9 cellular contexts compared by ENCODE assay signal in the genomic region with DNA sequence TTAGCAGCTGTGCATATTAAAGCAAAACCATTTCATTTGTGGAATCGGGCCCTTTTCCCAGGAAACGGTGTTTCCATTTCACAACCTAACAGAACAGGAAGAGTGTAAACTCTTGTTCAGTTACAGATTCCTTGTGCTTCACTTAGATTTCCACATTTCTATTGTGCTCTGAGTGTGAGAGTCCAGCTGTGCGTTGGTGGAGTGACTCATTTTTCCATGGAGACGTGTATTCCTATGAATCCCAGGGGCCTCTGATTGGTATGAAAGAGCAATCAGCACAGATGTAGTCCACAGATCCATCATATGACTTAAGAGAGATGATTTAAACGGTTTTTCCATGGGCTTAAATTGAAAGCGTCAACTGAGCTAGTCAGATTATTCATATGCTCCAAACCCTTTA. TPM values are rescaled to one million over a fixed set of nuclear protein-coding genes. Genes with fewer than 3 reads are reported as not detected.
A peak's percentile ranks its signal among the peaks of the same experiment; 100 is the strongest.
DNase-seq lines count a peak whose midpoint lies in the region; ATAC-seq, FAIRE-seq and TF ChIP-seq lines count a peak whose summit lies in the region.
"Had no signal": no experiment of that assay in that cellular context is flagged by ENCODE, and none has a peak within 500 bp of the region (broad histone marks: within the 10 kb centered on the region; RNA-seq: fewer than 3 reads in every experiment).

No MANE protein-coding gene starts in this region.

- WGBS in HepG2 (ENCODE audit: low lambda C conversion rate) = 14% methylated on average over 6 of the region's 6 CpGs
- WGBS in thyroid gland, 2 donors = 67 to 69% methylated on average over 6 of the region's 6 CpGs
- WGBS in mesendoderm (ENCODE audit: extremely low coverage, insufficient coverage, low lambda C conversion rate) = no CpG with 5 or more reads among the region's 6 CpGs

- no peak overlapping the region for H3K4ac ChIP-seq in mesendoderm (ENCODE audit: low read depth, low read length)

- no peak overlapping the region for H3K4me3 ChIP-seq in HCT116 (replicated peaks in 1 of 2; ENCODE audit: low read depth in 1 of 2, low read length in 2 of 2)
- H3K4me3 ChIP-seq in breast epithelium = no peak overlapping the region
- peak overlapping the region in 1 of 3 experiments; percentile 5; a peak in 1 of 6 replicates for H3K4me3 ChIP-seq in HepG2 (replicated peaks in 1 of 3; ENCODE audit: insufficient read depth in 1 of 3, low read depth in 2 of 3, low read length in 3 of 3)
- no peak overlapping the region for H3K4me3 ChIP-seq in thyroid gland (replicated peaks in 1 of 3)
- no peak overlapping the region for H3K4me3 ChIP-seq in mesendoderm (ENCODE audit: low read length)

- POLR2A ChIA-PET in HCT116 (lab: Charles Lee) = interaction anchor here (1.1 kb wide), 1 partner anchor 8 kb away, joined by 3 read pairs; no protein-coding TSS in a partner anchor
- POLR2A ChIA-PET in HepG2 (lab: Yijun Ruan, JAX) = interaction anchor here (1.2 kb wide), 1 partner anchor 48 kb away, joined by 3 read pairs; the partner anchor contains the start of gene STAT3

- H2BK15ac ChIP-seq in mesendoderm (replicated peaks; ENCODE audit: low read depth) = no peak overlapping the region

- H2AFZ ChIP-seq in HCT116 (ENCODE audit: low read depth, low read length, poor library complexity, severe bottlenecking) = peak overlapping the region; percentile 13
- H2AFZ ChIP-seq in HepG2 (ENCODE audit: low read length) = peak overlapping the region; percentile 67

- H3K9ac ChIP-seq in HCT116 (ENCODE audit: low read length) = no peak overlapping the region
- peak overlapping the region; percentile 21; the same call in 1 of the 2 replicates for H3K9ac ChIP-seq in HepG2 (ENCODE audit: insufficient read depth, low read depth, low read length)
- H3K9ac ChIP-seq in mesendoderm (ENCODE audit: low read length) = no peak overlapping the region

- FAIRE-seq in HepG2 (lab: Jason Lieb, UNC) = no peak

- H3K23ac ChIP-seq in mesendoderm (ENCODE audit: low read length) = no peak overlapping the region

- TF ChIP-seq RAD21 in HCT116 (IDR thresholded peaks at IDR 0.05; ENCODE audit: low read depth) (no peak), HepG2 (CRISPR knock-in tag; IDR thresholded peaks at IDR 0.05) (no peak)

- in situ Hi-C loops in HepG2 (cut with HindIII; ENCODE audit: extremely low pct_ligation_motif_present, low pct_unique_long_range_greater_than_20kb) = no loop called here

- no peaks in the 10 kb centered on the region for H3K36me3 Mint-ChIP-seq in activated T-cell treated with anti-CD3 and anti-CD28 coated beads, Interleukin-2, amount 50 U/mL, for 4 hours (ENCODE audit: insufficient read depth)

- H4K5ac ChIP-seq in mesendoderm (ENCODE audit: low read length) = no peak overlapping the region

- RAD21 ChIA-PET in HCT116 (lab: Charles Lee; ENCODE audit: low non-redundant PET in 1 of 2, low total read pairs in 2 of 2, uncharacterized antibody in 2 of 2, unreplicated experiment in 2 of 2) = no interaction called here

- H3K4me2 ChIP-seq in HCT116 (ENCODE audit: low read length) (peak overlapping the region; percentile 18; the same call in 1 of the 2 replicates), HepG2 (ENCODE audit: low read depth, low read length) (peak overlapping the region; percentile 31), mesendoderm (ENCODE audit: low read length) (no peak overlapping the region)

- peaks cover 1% of the 10 kb centered on the region for H3K4me1 Mint-ChIP-seq in activated T-cell treated with anti-CD3 and anti-CD28 coated beads, Interleukin-2, amount 50 U/mL, for 4 hours (ENCODE audit: low read depth)

- CTCF ChIA-PET in HCT116 (lab: Charles Lee) (interaction anchor here (2.9 kb wide), 1 partner anchor 9 kb away, joined by 15 read pairs; no protein-coding TSS in a partner anchor), HepG2 (lab: Yijun Ruan, JAX; ENCODE audit: low intra/inter-chr PET ratio, low total read pairs) (no interaction called here)

- TF ChIP-seq EP300 in HepG2 (IDR thresholded peaks at IDR 0.05; ENCODE audit: low read depth in 2 of 2, low read length in 2 of 2) (no peak), HepG2 (CRISPR knock-in tag; IDR thresholded peaks at IDR 0.05; ENCODE audit: borderline replicate concordance) (0 out of 2 replicates have a peak, but pooled peaks have one; percentile 29)

- H3K9me3 ChIP-seq in HCT116 (ENCODE audit: control insufficient read depth in 1 of 2, insufficient read depth in 1 of 2, low read depth in 1 of 2, low read length in 2 of 2) (no peaks in the 10 kb centered on the region), breast epithelium (no peaks in the 10 kb centered on the region), HepG2 (ENCODE audit: low read length) (no peaks in the 10 kb centered on the region), thyroid gland (no peaks in the 10 kb centered on the region)

- BruUV-seq in HCT116 (replicated peaks; lab: Mats Ljungman, UMichigan) (no TSS peak), HepG2 (replicated peaks; lab: Mats Ljungman, UMichigan) (no TSS peak)

- ATAC-seq in HCT116 = no peak
- peak; percentile 76 for ATAC-seq in HepG2
- ATAC-seq in GM19328 (IDR thresholded peaks at IDR 0.05; ENCODE audit: unreplicated experiment) = no peak
- ATAC-seq in activated T-cell treated with anti-CD3 and anti-CD28 coated beads, Interleukin-2, amount 50 U/mL, for 4 hours = no peak
- ATAC-seq: Panc1 had no signal

- DNase-seq in HCT116 (ENCODE audit: low read depth, low spot score) (no peak), breast epithelium (ENCODE audit: low spot score in 2 of 2) (no peak), HepG2 (ENCODE audit: low spot score) (peak; percentile 82), thyroid gland (no peak), NCI-H2107 treated with DMSO at 0.1 percent for 48 hours (lab: John Stamatoyannopoulos, UW; ENCODE audit: unreplicated experiment) (no peak), mesendoderm (no peak)
- DNase-seq in activated T-cell treated with anti-CD3 and anti-CD28 coated beads, Interleukin-2, amount 50 U/mL, for 4 hours = no peak

- no peaks in the 10 kb centered on the region for H3K27me3 Mint-ChIP-seq in activated T-cell treated with anti-CD3 and anti-CD28 coated beads, Interleukin-2, amount 50 U/mL, for 4 hours (ENCODE audit: low read depth)

- H3K4me1 ChIP-seq in HCT116 (ENCODE audit: control insufficient read depth in 1 of 2, insufficient read depth in 2 of 2, low read length in 2 of 2) = peaks cover 5 to 26% of the 10 kb centered on the region in 2 experiments; a peak in 3 of 4 replicates
- H3K4me1 ChIP-seq in breast epithelium = no peaks in the 10 kb centered on the region
- peaks cover 56% of the 10 kb centered on the region for H3K4me1 ChIP-seq in HepG2 (ENCODE audit: insufficient read depth, low read length)
- peaks cover 0 to 4% of the 10 kb centered on the region in 2 donors for H3K4me1 ChIP-seq in thyroid gland
- no peaks in the 10 kb centered on the region for H3K4me1 ChIP-seq in mesendoderm (ENCODE audit: control insufficient read depth, low read depth, low read length)

- intact Hi-C loops in HCT116 (cut with micrococcal nuclease) (no loop called here), breast epithelium (cut with DNase I; ENCODE audit: low total_unique reads) (no loop called here), HepG2 (cut with micrococcal nuclease; ENCODE audit: unreplicated experiment) (no loop called here), thyroid gland (cut with DNase I) (no loop called here)

- no peaks in the 10 kb centered on the region for H3K9me2 ChIP-seq in HCT116 (ENCODE audit: insufficient read depth)

- no peak for TF ChIP-seq POLR2A in HCT116 (IDR thresholded peaks at IDR 0.05; ENCODE audit: borderline replicate concordance, extremely low read depth, insufficient read depth, insufficient read length)
- TF ChIP-seq POLR2A in breast epithelium (IDR thresholded peaks at IDR 0.05) = no peak
- no peak for TF ChIP-seq POLR2A in HepG2 (IDR thresholded peaks at IDR 0.05; ENCODE audit: insufficient read depth in 1 of 2, low read depth in 2 of 2, low read length in 2 of 2)
- no peak for TF ChIP-seq POLR2A in thyroid gland (IDR thresholded peaks at IDR 0.05)

- H4K20me1 ChIP-seq in HCT116 (ENCODE audit: insufficient read depth) = no peaks in the 10 kb centered on the region
- H4K20me1 ChIP-seq in HepG2 (ENCODE audit: insufficient read depth, low read length) = no peaks in the 10 kb centered on the region

- H3K4me3 Mint-ChIP-seq in activated T-cell treated with anti-CD3 and anti-CD28 coated beads, Interleukin-2, amount 50 U/mL, for 4 hours = no peak overlapping the region

- H3K27ac ChIP-seq in HCT116 (ENCODE audit: low read depth, low read length) (no peak overlapping the region), breast epithelium (peak overlapping the region; percentile 77 to 89), HepG2 (ENCODE audit: extremely low read length, insufficient read depth, low read length) (peak overlapping the region; percentile 26), thyroid gland (peak overlapping the region in 2 of 3 donors; percentile 53 to 64), mesendoderm (ENCODE audit: low read depth, low read length) (no peak overlapping the region)

- H2AK5ac ChIP-seq in mesendoderm (ENCODE audit: low read length) = no peak overlapping the region

- H3K27me3 ChIP-seq in HCT116 (ENCODE audit: insufficient read depth, low read length) (no peaks in the 10 kb centered on the region), breast epithelium (no peaks in the 10 kb centered on the region), HepG2 (ENCODE audit: control insufficient read depth in 1 of 2, insufficient read depth in 2 of 2, low read length in 2 of 2) (no peaks in the 10 kb centered on the region), thyroid gland (no peaks in the 10 kb centered on the region), mesendoderm (ENCODE audit: insufficient read depth, low read length, poor library complexity) (no peaks in the 10 kb centered on the region)

- no peak for TF ChIP-seq CTCF in HCT116 (IDR thresholded peaks at IDR 0.05 in 2 of 3, conservative IDR thresholded peaks at IDR 0.05 in 1 of 3; ENCODE audit: borderline replicate concordance in 1 of 3, insufficient read depth in 1 of 3, low read depth in 2 of 3, low read length in 2 of 3)
- no peak for TF ChIP-seq CTCF in breast epithelium (IDR thresholded peaks at IDR 0.05)
- TF ChIP-seq CTCF in HepG2 (CRISPR knock-in tag; IDR thresholded peaks at IDR 0.05) = no peak
- TF ChIP-seq CTCF in thyroid gland (IDR thresholded peaks at IDR 0.05) = no peak

- H3K18ac ChIP-seq in mesendoderm (ENCODE audit: low read length) = no peak overlapping the region

- no peaks in the 10 kb centered on the region for H3K36me3 ChIP-seq in HCT116 (ENCODE audit: control insufficient read depth in 1 of 2, insufficient read depth in 2 of 2, low read length in 2 of 2)
- H3K36me3 ChIP-seq in breast epithelium = no peaks in the 10 kb centered on the region
- no peaks in the 10 kb centered on the region for H3K36me3 ChIP-seq in HepG2 (replicated peaks in 1 of 2; ENCODE audit: control insufficient read depth in 1 of 2, insufficient read depth in 2 of 2, low read length in 2 of 2)
- no peaks in the 10 kb centered on the region for H3K36me3 ChIP-seq in thyroid gland
- H3K36me3 ChIP-seq in mesendoderm (ENCODE audit: control insufficient read depth, insufficient read depth, low read length) = no peaks in the 10 kb centered on the region

- no peak overlapping the region for H2BK5ac ChIP-seq in mesendoderm (ENCODE audit: low read length)

- H3K9me3 Mint-ChIP-seq in activated T-cell treated with anti-CD3 and anti-CD28 coated beads, Interleukin-2, amount 50 U/mL, for 4 hours = no peaks in the 10 kb centered on the region

- no peaks in the 10 kb centered on the region for H3K79me1 ChIP-seq in mesendoderm (ENCODE audit: low read length)

- no peak overlapping the region for H3K56ac ChIP-seq in mesendoderm (ENCODE audit: low read length)

- H3K79me2 ChIP-seq in HCT116 (ENCODE audit: insufficient read depth, low read length) = no peaks in the 10 kb centered on the region
- H3K79me2 ChIP-seq in HepG2 (ENCODE audit: insufficient read depth, low read length) = no peaks in the 10 kb centered on the region
- no peaks in the 10 kb centered on the region for H3K79me2 ChIP-seq in mesendoderm (ENCODE audit: control insufficient read depth, insufficient read depth, low read length)

- no peak overlapping the region for H2BK120ac ChIP-seq in mesendoderm (ENCODE audit: low read depth, low read length)

- no peak overlapping the region for H4K8ac ChIP-seq in mesendoderm (ENCODE audit: low read depth, low read length)

RNA-seq across cellular contexts. Expression of gene CAVIN1, which starts 13.3 kb away (rescaled TPM):
- 79.7 TPM for total RNA-seq in HCT116 (2021; ENCODE audit: unreplicated experiment)
- polyA plus RNA-seq in HCT116 (2012) = 52.0 and 53.3 TPM in 2 replicates
- total RNA-seq in breast epithelium = 100 to 1,000 TPM; 288 to 554 (median 306) TPM
- total RNA-seq in HepG2 (2016; rRNA removed; fragmentation: Illumina TruSeq; extraction: Trizol) = 25.5 and 26.0 TPM in 2 replicates
- total RNA-seq in HepG2 (2016; cell fraction: cytosol; rRNA removed; fragmentation: Illumina TruSeq; extraction: Trizol; ENCODE audit: low read depth) = 1.4 and 2.0 TPM in 2 replicates
- total RNA-seq in HepG2 (2016; cell fraction: insoluble cytoplasmic fraction; rRNA removed; fragmentation: Illumina TruSeq; extraction: Trizol) = 22.2 and 26.3 TPM in 2 replicates
- total RNA-seq in HepG2 (2016; cell fraction: membrane; rRNA removed; fragmentation: Illumina TruSeq; extraction: Trizol) = 6.2 and 7.4 TPM in 2 replicates
- total RNA-seq in HepG2 (2016; cell fraction: nucleus; rRNA removed; fragmentation: Illumina TruSeq; extraction: Trizol) = 9.9 and 11.0 TPM in 2 replicates
- 12.7 and 15.9 TPM in 2 replicates for polyA plus RNA-seq in HepG2 (2011; rRNA removed)
- polyA plus RNA-seq in HepG2 (2011; cell fraction: cytosol; rRNA removed) = 11.6 and 16.2 TPM in 2 replicates
- polyA plus RNA-seq in HepG2 (2011; cell fraction: nucleus; rRNA removed) = 5.7 and 6.0 TPM in 2 replicates
- polyA plus RNA-seq in HepG2 (2012) = 5.5 and 6.9 TPM in 2 replicates
- 1.3 and 1.5 TPM in 2 replicates for polyA plus RNA-seq in HepG2 (2016; cell fraction: cytosol; fragmentation: Illumina TruSeq; extraction: Trizol; ENCODE audit: low read depth)
- 27.2 and 28.7 TPM in 2 replicates for polyA plus RNA-seq in HepG2 (2016; cell fraction: insoluble cytoplasmic fraction; fragmentation: Illumina TruSeq; extraction: Trizol; ENCODE audit: low read depth)
- 3.5 and 4.2 TPM in 2 replicates for polyA plus RNA-seq in HepG2 (2016; cell fraction: membrane; fragmentation: Illumina TruSeq; extraction: Trizol; ENCODE audit: low read depth)
- polyA plus RNA-seq in HepG2 (2016; cell fraction: nucleus; fragmentation: Illumina TruSeq; extraction: Trizol; ENCODE audit: insufficient read depth, low read depth) = 15.8 and 16.2 TPM in 2 replicates
- polyA minus RNA-seq in HepG2 (2011; rRNA and poly(A)+ RNA removed; ENCODE audit: low replicate concordance) = 20.8 and 64.9 TPM in 2 replicates
- 18.1 and 23.5 TPM in 2 replicates for polyA minus RNA-seq in HepG2 (2011; cell fraction: cytosol; rRNA and poly(A)+ RNA removed)
- polyA minus RNA-seq in HepG2 (2011; cell fraction: nucleus; rRNA and poly(A)+ RNA removed) = 4.5 and 4.6 TPM in 2 replicates
- total RNA-seq in thyroid gland = 100 to 1,000 TPM; 173 to 199 (median 187) TPM
- total RNA-seq in activated T-cell treated with anti-CD3 and anti-CD28 coated beads, Interleukin-2, amount 50 U/mL, for 4 hours = 1 to 10 TPM in 1 of 3 donors, under 1 TPM in 2; 0.76 to 1.1 (median 0.92) TPM
- 18.0 TPM for polyA plus RNA-seq in mesendoderm (2013, experiment 1 of 2)
- 19.6 TPM for polyA plus RNA-seq in mesendoderm (2013, experiment 2 of 2)

RNA-seq across cellular contexts. Expression of gene ATP6V0A1, which starts 22.3 kb away (rescaled TPM):
- 65.2 TPM for total RNA-seq in HCT116 (2021; ENCODE audit: unreplicated experiment)
- polyA plus RNA-seq in HCT116 (2012) = 45.1 and 45.5 TPM in 2 replicates
- total RNA-seq in breast epithelium = 10 to 100 TPM; 53.1 to 74.5 (median 60.0) TPM
- total RNA-seq in HepG2 (2016; rRNA removed; fragmentation: Illumina TruSeq; extraction: Trizol) = 15.9 and 27.9 TPM in 2 replicates
- 18.7 and 19.7 TPM in 2 replicates for total RNA-seq in HepG2 (2016; cell fraction: cytosol; rRNA removed; fragmentation: Illumina TruSeq; extraction: Trizol; ENCODE audit: low read depth)
- total RNA-seq in HepG2 (2016; cell fraction: insoluble cytoplasmic fraction; rRNA removed; fragmentation: Illumina TruSeq; extraction: Trizol) = 11.1 and 28.3 TPM in 2 replicates
- total RNA-seq in HepG2 (2016; cell fraction: membrane; rRNA removed; fragmentation: Illumina TruSeq; extraction: Trizol) = 8.0 and 9.2 TPM in 2 replicates
- total RNA-seq in HepG2 (2016; cell fraction: nucleus; rRNA removed; fragmentation: Illumina TruSeq; extraction: Trizol) = 55.4 and 63.9 TPM in 2 replicates
- polyA plus RNA-seq in HepG2 (2011; rRNA removed) = 54.1 and 59.7 TPM in 2 replicates
- 29.1 and 30.2 TPM in 2 replicates for polyA plus RNA-seq in HepG2 (2011; cell fraction: cytosol; rRNA removed)
- polyA plus RNA-seq in HepG2 (2011; cell fraction: nucleus; rRNA removed) = 196 and 208 TPM in 2 replicates
- polyA plus RNA-seq in HepG2 (2012) = 32.3 and 37.4 TPM in 2 replicates
- 1.8 and 3.2 TPM in 2 replicates for polyA plus RNA-seq in HepG2 (2016; cell fraction: cytosol; fragmentation: Illumina TruSeq; extraction: Trizol; ENCODE audit: low read depth)
- 9.4 and 10.0 TPM in 2 replicates for polyA plus RNA-seq in HepG2 (2016; cell fraction: insoluble cytoplasmic fraction; fragmentation: Illumina TruSeq; extraction: Trizol; ENCODE audit: low read depth)
- 6.0 and 6.9 TPM in 2 replicates for polyA plus RNA-seq in HepG2 (2016; cell fraction: membrane; fragmentation: Illumina TruSeq; extraction: Trizol; ENCODE audit: low read depth)
- polyA plus RNA-seq in HepG2 (2016; cell fraction: nucleus; fragmentation: Illumina TruSeq; extraction: Trizol; ENCODE audit: insufficient read depth, low read depth) = 74.0 and 74.7 TPM in 2 replicates
- polyA minus RNA-seq in HepG2 (2011; rRNA and poly(A)+ RNA removed; ENCODE audit: low replicate concordance) = 143 and 163 TPM in 2 replicates
- 30.3 and 36.7 TPM in 2 replicates for polyA minus RNA-seq in HepG2 (2011; cell fraction: cytosol; rRNA and poly(A)+ RNA removed)
- polyA minus RNA-seq in HepG2 (2011; cell fraction: nucleus; rRNA and poly(A)+ RNA removed) = 158 and 184 TPM in 2 replicates
- 100 to 1,000 TPM in 2 of 4 donors, 10 to 100 TPM in 2; 75.5 to 195 (median 121) TPM for total RNA-seq in thyroid gland
- total RNA-seq in activated T-cell treated with anti-CD3 and anti-CD28 coated beads, Interleukin-2, amount 50 U/mL, for 4 hours = 10 to 100 TPM; 12.8 to 18.0 (median 14.4) TPM
- 16.1 TPM for polyA plus RNA-seq in mesendoderm (2013, experiment 1 of 2)
- 16.7 TPM for polyA plus RNA-seq in mesendoderm (2013, experiment 2 of 2)

RNA-seq across cellular contexts. Expression of gene STAT3, which starts 48.2 kb away (rescaled TPM):
- total RNA-seq in HCT116 (2021; ENCODE audit: unreplicated experiment) = 61.0 TPM
- polyA plus RNA-seq in HCT116 (2012) = 38.0 and 39.4 TPM in 2 replicates
- total RNA-seq in breast epithelium = 100 to 1,000 TPM; 193 to 322 (median 238) TPM
- total RNA-seq in HepG2 (2016; rRNA removed; fragmentation: Illumina TruSeq; extraction: Trizol) = 61.8 and 82.7 TPM in 2 replicates
- total RNA-seq in HepG2 (2016; cell fraction: cytosol; rRNA removed; fragmentation: Illumina TruSeq; extraction: Trizol; ENCODE audit: low read depth) = 23.1 and 26.5 TPM in 2 replicates
- total RNA-seq in HepG2 (2016; cell fraction: insoluble cytoplasmic fraction; rRNA removed; fragmentation: Illumina TruSeq; extraction: Trizol) = 58.0 and 68.3 TPM in 2 replicates
- 26.8 TPM in 2 replicates for total RNA-seq in HepG2 (2016; cell fraction: membrane; rRNA removed; fragmentation: Illumina TruSeq; extraction: Trizol)
- 59.3 and 64.3 TPM in 2 replicates for total RNA-seq in HepG2 (2016; cell fraction: nucleus; rRNA removed; fragmentation: Illumina TruSeq; extraction: Trizol)
- polyA plus RNA-seq in HepG2 (2011; rRNA removed) = 62.4 and 65.3 TPM in 2 replicates
- 50.3 and 62.8 TPM in 2 replicates for polyA plus RNA-seq in HepG2 (2011; cell fraction: cytosol; rRNA removed)
- 68.4 and 82.3 TPM in 2 replicates for polyA plus RNA-seq in HepG2 (2011; cell fraction: nucleus; rRNA removed)
- 46.3 and 77.9 TPM in 2 replicates for polyA plus RNA-seq in HepG2 (2012)
- 3.6 TPM in 2 replicates for polyA plus RNA-seq in HepG2 (2016; cell fraction: cytosol; fragmentation: Illumina TruSeq; extraction: Trizol; ENCODE audit: low read depth)
- 45.6 and 57.1 TPM in 2 replicates for polyA plus RNA-seq in HepG2 (2016; cell fraction: insoluble cytoplasmic fraction; fragmentation: Illumina TruSeq; extraction: Trizol; ENCODE audit: low read depth)
- 8.1 and 9.5 TPM in 2 replicates for polyA plus RNA-seq in HepG2 (2016; cell fraction: membrane; fragmentation: Illumina TruSeq; extraction: Trizol; ENCODE audit: low read depth)
- 95.8 and 98.6 TPM in 2 replicates for polyA plus RNA-seq in HepG2 (2016; cell fraction: nucleus; fragmentation: Illumina TruSeq; extraction: Trizol; ENCODE audit: insufficient read depth, low read depth)
- 96.9 and 98.7 TPM in 2 replicates for polyA minus RNA-seq in HepG2 (2011; rRNA and poly(A)+ RNA removed; ENCODE audit: low replicate concordance)
- polyA minus RNA-seq in HepG2 (2011; cell fraction: cytosol; rRNA and poly(A)+ RNA removed) = 57.9 and 75.4 TPM in 2 replicates
- polyA minus RNA-seq in HepG2 (2011; cell fraction: nucleus; rRNA and poly(A)+ RNA removed) = 74.4 and 95.5 TPM in 2 replicates
- 100 to 1,000 TPM; 147 to 292 (median 206) TPM for total RNA-seq in thyroid gland
- 100 to 1,000 TPM; 172 to 175 (median 173) TPM for total RNA-seq in activated T-cell treated with anti-CD3 and anti-CD28 coated beads, Interleukin-2, amount 50 U/mL, for 4 hours
- polyA plus RNA-seq in mesendoderm (2013, experiment 1 of 2) = 42.3 TPM
- 41.8 TPM for polyA plus RNA-seq in mesendoderm (2013, experiment 2 of 2)

Comparison
In these comparisons a context has a peak if more than half of its experiments do, and no peak if none do; other contexts are left out.
1. H3K27ac ChIP-seq: peak in breast epithelium (2 of 2), HepG2 (single experiment) and thyroid gland (2 of 3); none in HCT116 (single experiment) and mesendoderm (single experiment).
2. Of the 20 proteins assayed by ChIP-seq in both HepG2 and HCT116: peak only in HepG2: CEBPB and FOSL1; only in HCT116: none; in both: none; in neither: 18.